In the genomic region with DNA sequence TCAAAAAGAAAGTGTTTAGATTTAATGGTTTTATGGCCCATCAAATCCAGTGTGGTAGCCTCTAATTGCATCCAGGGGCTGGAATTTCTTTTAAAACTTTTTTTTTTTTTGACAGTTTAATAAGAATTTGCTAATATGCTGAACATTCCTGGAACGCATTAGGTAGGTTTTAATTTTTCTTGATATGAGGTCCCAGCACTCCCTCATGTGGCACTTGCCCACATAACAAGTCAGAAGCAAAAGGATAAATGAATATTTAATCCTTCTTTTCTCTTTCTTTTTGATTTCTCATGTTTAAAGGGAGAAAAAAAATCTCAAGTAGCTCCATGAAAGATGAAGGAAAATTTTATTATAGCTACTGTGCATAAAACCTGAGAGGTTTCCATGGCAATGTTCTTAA, we compare ENCODE assay signal across 9 cellular contexts. TPM values are rescaled to one million over a fixed set of nuclear protein-coding genes. Genes with fewer than 3 reads are reported as not detected.
DNase-seq lines count a peak whose midpoint lies in the region; FAIRE-seq and TF ChIP-seq lines count a peak whose summit lies in the region.
"Had no signal": no experiment of that assay in that cellular context is flagged by ENCODE, and none has a peak within 500 bp of the region (broad histone marks: within the 10 kb centered on the region; RNA-seq: fewer than 3 reads in every experiment).

No MANE protein-coding gene starts in this region.

- no peak overlapping the region for H3K4me3 Mint-ChIP-seq in osteocyte (ENCODE audit: unreplicated experiment)
- H3K4me3 Mint-ChIP-seq: activated naive CD4-positive, alpha-beta T cell treated with anti-CD3 and anti-CD28 coated beads for 36 hours had no signal

- DNase-seq in DMS 273 (lab: John Stamatoyannopoulos, UW; ENCODE audit: unreplicated experiment) (peak; percentile 44), DMS 273 treated with DMSO at 0.1 percent for 48 hours (lab: John Stamatoyannopoulos, UW) (no peak), NB4 (ENCODE audit: low read depth) (peak; percentile 33), coronary artery (ENCODE audit: low spot score) (no peak), osteocyte (ENCODE audit: extremely low spot score, unreplicated experiment) (no peak), NCI-H128 (lab: John Stamatoyannopoulos, UW; ENCODE audit: unreplicated experiment) (no peak), GM12891 (ENCODE audit: insufficient read length, low spot score) (no peak), HPDE6-E6E7 (ENCODE audit: extremely low spot score) (no peak)
- DNase-seq: activated naive CD4-positive, alpha-beta T cell treated with anti-CD3 and anti-CD28 coated beads for 36 hours had no signal

- peaks cover 28% of the 10 kb centered on the region for H3K27me3 Mint-ChIP-seq in osteocyte (ENCODE audit: unreplicated experiment)

- H3K9me3 Mint-ChIP-seq in osteocyte (ENCODE audit: unreplicated experiment): no peaks in the 10 kb centered on the region
- H3K9me3 Mint-ChIP-seq: activated naive CD4-positive, alpha-beta T cell treated with anti-CD3 and anti-CD28 coated beads for 36 hours had no signal

- TF ChIP-seq POLR2A in NB4 (IDR thresholded peaks at IDR 0.05; ENCODE audit: extremely low read depth, insufficient read length) (no peak), GM12891 (IDR thresholded peaks at IDR 0.05; ENCODE audit: low read depth, low read length) (no peak)

- H3K27ac ChIP-seq in coronary artery: no peak overlapping the region

- no peak for FAIRE-seq in GM12891 (lab: Jason Lieb, UNC)

- no peak overlapping the region for H3K4me3 ChIP-seq in NB4 (ENCODE audit: low read depth, low read length)
- H3K4me3 ChIP-seq in coronary artery: no peak overlapping the region

- TF ChIP-seq CTCF in NB4 (IDR thresholded peaks at IDR 0.05; ENCODE audit: low read depth, low read length) (peak; percentile 54), coronary artery (IDR thresholded peaks at IDR 0.05) (peak; percentile 35), osteocyte (IDR thresholded peaks at IDR 0.05) (peak; percentile 54)

- H3K27ac Mint-ChIP-seq in osteocyte (ENCODE audit: unreplicated experiment): no peak overlapping the region
- H3K27ac Mint-ChIP-seq: activated naive CD4-positive, alpha-beta T cell treated with anti-CD3 and anti-CD28 coated beads for 36 hours had no signal

- peaks cover 11% of the 10 kb centered on the region for H3K4me1 Mint-ChIP-seq in osteocyte (ENCODE audit: unreplicated experiment)

- H3K36me3 Mint-ChIP-seq in osteocyte (ENCODE audit: unreplicated experiment): no peaks in the 10 kb centered on the region

TF ChIP-seq in GM12891, 5 proteins besides CTCF, POLR2A, EP300 and RAD21:
- TF ChIP-seq POLR2AphosphoS5 (IDR thresholded peaks at IDR 0.05; ENCODE audit: low read depth, low read length) (no peak), PAX5 (IDR thresholded peaks at IDR 0.05; ENCODE audit: insufficient read depth, low read length, severe bottlenecking) (no peak), SPI1 (IDR thresholded peaks at IDR 0.05; ENCODE audit: low read depth, low read length) (no peak), POU2F2 (IDR thresholded peaks at IDR 0.05; ENCODE audit: low read depth, low read length) (no peak), TAF1 (IDR thresholded peaks at IDR 0.05; ENCODE audit: low read depth, low read length) (no peak)

RNA-seq across cellular contexts. Expression of a gene that starts 13.5 kb away (rescaled TPM):
- not detected in 2 replicates for total RNA-seq in osteocyte
- polyA plus RNA-seq in GM12891 (2012; ENCODE audit: low read depth, missing spikeins): not detected
- total RNA-seq: activated naive CD4-positive, alpha-beta T cell treated with anti-CD3 and anti-CD28 coated beads for 36 hours had no signal

Comparison
In these comparisons a context has a peak if more than half of its experiments do, and no peak if none do; other contexts are left out.
1. DNase-seq: peak in DMS 273 (single experiment) and NB4 (single experiment); none in DMS 273 treated with DMSO at 0.1 percent for 48 hours (single experiment), coronary artery (single experiment), osteocyte (single experiment), NCI-H128 (single experiment), GM12891 (single experiment) and HPDE6-E6E7 (single experiment).
2. Peak in every context shown above with its lines, with median percentiles within 50 percentile points of each other: CTCF ChIP-seq.